25 cellular contexts compared by ENCODE assay signal in the genomic region with DNA sequence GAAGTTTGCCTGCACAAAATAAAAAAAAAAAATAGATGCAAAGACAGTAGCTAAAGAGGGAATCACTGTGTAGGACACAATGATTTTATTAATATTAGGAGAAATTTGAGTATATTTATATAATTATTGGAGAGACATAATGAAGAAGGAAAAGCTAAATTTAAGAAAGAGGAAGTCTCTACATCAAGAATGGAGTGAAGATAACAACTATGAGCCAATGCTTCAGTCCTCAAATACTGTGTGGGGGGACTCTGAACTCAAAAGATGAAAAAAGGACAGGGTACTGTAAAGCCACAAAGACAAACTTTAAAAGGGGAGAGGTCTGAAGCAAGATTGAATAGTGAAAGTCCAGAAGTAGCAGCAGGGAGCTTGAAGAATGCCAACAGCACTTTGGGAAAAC. TPM values are rescaled to one million over a fixed set of nuclear protein-coding genes. Genes with fewer than 3 reads are reported as not detected.
"Had no signal": no experiment of that assay in that cellular context is flagged by ENCODE, and none has a peak within 500 bp of the region (broad histone marks: within the 10 kb centered on the region; RNA-seq: fewer than 3 reads in every experiment).

No MANE protein-coding gene starts in this region.

- H3K4me3 ChIP-seq: adrenal gland, ascending aorta, lung, neural progenitor cell, stomach, suprapubic skin, tibial nerve had no signal

- H3K27ac ChIP-seq: adrenal gland, ascending aorta, brain microvascular endothelial cell, foreskin keratinocyte, neural progenitor cell, stomach, suprapubic skin, tibial nerve had no signal

- H2AFZ ChIP-seq: neural progenitor cell had no signal

- H3K9me3 Mint-ChIP-seq: activated naive CD4-positive, alpha-beta T cell treated with anti-CD3 and anti-CD28 coated beads for 36 hours; naive B cell; neural progenitor cell; stimulated activated effector memory CD8-positive, alpha-beta T cell treated with anti-CD3 and anti-CD28 coated beads, Interleukin-12 subunit alpha, Interleukin-12 subunit beta, amount 100 ng/mL, for 72 hours had no signal

- H3K27ac Mint-ChIP-seq: activated naive CD4-positive, alpha-beta T cell treated with anti-CD3 and anti-CD28 coated beads for 36 hours; neural progenitor cell; stimulated activated effector memory CD8-positive, alpha-beta T cell treated with anti-CD3 and anti-CD28 coated beads, Interleukin-12 subunit alpha, Interleukin-12 subunit beta, amount 100 ng/mL, for 72 hours had no signal

- H3K9me3 ChIP-seq: adrenal gland, ascending aorta, stomach, suprapubic skin, tibial nerve had no signal

- ATAC-seq: foreskin keratinocyte; left lobe of liver; sciatic nerve; stimulated activated effector memory CD8-positive, alpha-beta T cell treated with anti-CD3 and anti-CD28 coated beads, Interleukin-12 subunit alpha, Interleukin-12 subunit beta, amount 100 ng/mL, for 72 hours had no signal

- H3K27me3 ChIP-seq: adrenal gland, ascending aorta had no signal

- H3K27me3 Mint-ChIP-seq: naive B cell had no signal

- H3K36me3 ChIP-seq: adrenal gland, ascending aorta, brain microvascular endothelial cell, neural progenitor cell, stomach, suprapubic skin, tibial nerve had no signal

- H3K4me2 ChIP-seq: neural progenitor cell had no signal

- H3K4me1 ChIP-seq: adrenal gland, ascending aorta, neural progenitor cell, stomach, suprapubic skin, tibial nerve had no signal

- H3K4me3 Mint-ChIP-seq: activated naive CD4-positive, alpha-beta T cell treated with anti-CD3 and anti-CD28 coated beads for 36 hours; neural progenitor cell; stimulated activated effector memory CD8-positive, alpha-beta T cell treated with anti-CD3 and anti-CD28 coated beads, Interleukin-12 subunit alpha, Interleukin-12 subunit beta, amount 100 ng/mL, for 72 hours had no signal

- H3K36me3 Mint-ChIP-seq: neural progenitor cell had no signal

- FAIRE-seq: kidney, small intestine had no signal

- DNase-seq: activated CD4-positive, alpha-beta T cell treated with anti-CD3 and anti-CD28 coated beads for 1 hour; activated CD8-positive, alpha-beta memory T cell treated with anti-CD3 and anti-CD28 coated beads for 24 hours; activated CD8-positive, alpha-beta memory T cell treated with anti-CD3 and anti-CD28 coated beads, Interleukin-2, amount 50 U/mL, for 4 hours; activated naive CD4-positive, alpha-beta T cell treated with anti-CD3 and anti-CD28 coated beads for 36 hours; activated T-cell treated with anti-CD3 and anti-CD28 coated beads, Interleukin-2, amount 50 U/mL, for 48 hours; adrenal gland; brain microvascular endothelial cell; caudate nucleus; dermis blood vessel endothelial cell; effector CD8-positive, alpha-beta T cell; erythroblast; foreskin keratinocyte; kidney; naive B cell; small intestine; stimulated activated CD4-positive, alpha-beta T cell treated with anti-CD3 and anti-CD28 coated beads, Interleukin-2, amount 100 ng/mL, for 24 hours; stomach had no signal

RNA-seq across cellular contexts. Expression of a gene that starts 44.7 kb away (rescaled TPM):
- total RNA-seq: ascending aorta, foreskin keratinocyte had no signal
- polyA plus RNA-seq: foreskin keratinocyte had no signal
